ENCODE assay signal across 1 cellular context in genomic region chr17:66191607-66192377, GRCh38.
A peak's percentile ranks its signal among the peaks of the same experiment; 100 is the strongest.
TF ChIP-seq lines count a peak whose summit lies in the region.

Gene CEP112, minus strand, starts transcription at chr17:66192133.

TF ChIP-seq in GM12878, 131 proteins besides CTCF, POLR2A, EP300 and RAD21 (continued from another document):
- no peak for TF ChIP-seq PBX3 (IDR thresholded peaks at IDR 0.05; ENCODE audit: insufficient replicate concordance, low read depth, low read length)
- no peak for TF ChIP-seq CHD4 (IDR thresholded peaks at IDR 0.05)
- peak in 1 of 2 experiments; percentile 74; a peak in 2 of 4 replicates for TF ChIP-seq BHLHE40 (IDR thresholded peaks at IDR 0.05; ENCODE audit: borderline replicate concordance in 1 of 2, low read depth in 2 of 2, low read length in 1 of 2)
- TF ChIP-seq TCF3 (IDR thresholded peaks at IDR 0.05; ENCODE audit: borderline replicate concordance, insufficient read depth, low read depth, low read length): 0 out of 2 replicates have a peak, but pooled peaks have one; percentile 41
- no peak for TF ChIP-seq NFIC (IDR thresholded peaks at IDR 0.05; ENCODE audit: low read depth, low read length)
- 0 out of 2 replicates have a peak, but pooled peaks have one; percentile 53 for TF ChIP-seq SIN3A (IDR thresholded peaks at IDR 0.05; ENCODE audit: low read depth, low read length)
- TF ChIP-seq ZNF384 (IDR thresholded peaks at IDR 0.05; ENCODE audit: borderline replicate concordance, low read depth, low read length): no peak
- TF ChIP-seq USF1 (IDR thresholded peaks at IDR 0.05; ENCODE audit: borderline replicate concordance, extremely low read length, insufficient read depth, low read depth, low read length): no peak
- TF ChIP-seq SPI1 (IDR thresholded peaks at IDR 0.05; ENCODE audit: borderline replicate concordance, insufficient read depth, low read depth, low read length): no peak
- no peak for TF ChIP-seq NR2C1 (IDR thresholded peaks at IDR 0.05)
- peak; percentile 87 for TF ChIP-seq LARP7 (IDR thresholded peaks at IDR 0.05)
- TF ChIP-seq SREBF2 (IDR thresholded peaks at IDR 0.05; ENCODE audit: low read length): no peak
- TF ChIP-seq FOXM1 (IDR thresholded peaks at IDR 0.05; ENCODE audit: low read depth, low read length): no peak
- TF ChIP-seq MAX (IDR thresholded peaks at IDR 0.05; ENCODE audit: low read depth, low read length): peak; percentile 15; the same call in 1 of the 2 replicates
- peak; percentile 32; the same call in 1 of the 2 replicates for TF ChIP-seq RUNX3 (IDR thresholded peaks at IDR 0.05; ENCODE audit: low read length)
- no peak for TF ChIP-seq NFYA (IDR thresholded peaks at IDR 0.05; ENCODE audit: borderline replicate concordance, low read depth, low read length)
- 0 out of 3 replicates have a peak, but pooled peaks have one; percentile 14 for TF ChIP-seq POU2F2 (IDR thresholded peaks at IDR 0.05; ENCODE audit: borderline replicate concordance, low read depth, low read length)
- TF ChIP-seq GATAD2B (conservative IDR thresholded peaks at IDR 0.05; ENCODE audit: low read depth): peak; percentile 75
- TF ChIP-seq RELB (IDR thresholded peaks at IDR 0.05; ENCODE audit: low read depth): 0 out of 2 replicates have a peak, but pooled peaks have one; percentile 10
- peak; percentile 99 for TF ChIP-seq BMI1 (IDR thresholded peaks at IDR 0.05; ENCODE audit: borderline replicate concordance)
- peak in 1 of 2 experiments; percentile 53; a peak in 1 of 3 replicates for TF ChIP-seq EGR1 (IDR thresholded peaks at IDR 0.05; ENCODE audit: borderline replicate concordance in 1 of 2, low read depth in 2 of 2, low read length in 2 of 2)
- 0 out of 2 replicates have a peak, but pooled peaks have one; percentile 13 for TF ChIP-seq RFX5 (IDR thresholded peaks at IDR 0.05; ENCODE audit: low read depth, low read length)
- no peak for TF ChIP-seq YBX1 (IDR thresholded peaks at IDR 0.05)
- no peak for TF ChIP-seq NKRF (conservative IDR thresholded peaks at IDR 0.05)
- no peak for TF ChIP-seq MTA2 (IDR thresholded peaks at IDR 0.05; ENCODE audit: low read depth)
- 0 out of 2 replicates have a peak, but pooled peaks have one; percentile 16 for TF ChIP-seq CHD2 (IDR thresholded peaks at IDR 0.05; ENCODE audit: borderline replicate concordance, low read depth, low read length)
- no peak for TF ChIP-seq POLR2AphosphoS2 (IDR thresholded peaks at IDR 0.05; ENCODE audit: low read depth, low read length)
- TF ChIP-seq USF2 (IDR thresholded peaks at IDR 0.05; ENCODE audit: borderline replicate concordance, low read depth, low read length): no peak
- no peak for TF ChIP-seq SUZ12 (IDR thresholded peaks at IDR 0.05; ENCODE audit: unreplicated experiment)
- TF ChIP-seq RB1 (IDR thresholded peaks at IDR 0.05; ENCODE audit: borderline replicate concordance): peak; percentile 68; the same call in 1 of the 2 replicates
- peak; percentile 86 for TF ChIP-seq DPF2 (IDR thresholded peaks at IDR 0.05)
- TF ChIP-seq ATF2 (IDR thresholded peaks at IDR 0.05; ENCODE audit: low read length): no peak
- no peak for TF ChIP-seq KAT2A (conservative IDR thresholded peaks at IDR 0.05; ENCODE audit: control insufficient read depth, low read depth, low read length)
- TF ChIP-seq IKZF2 (IDR thresholded peaks at IDR 0.05): peak; percentile 25 to 52; a peak in 2 of 4 replicates
- TF ChIP-seq PAX5 (IDR thresholded peaks at IDR 0.05; ENCODE audit: borderline replicate concordance, low read depth, low read length): peak; percentile 40; the same call in 1 of the 2 replicates
- no peak for TF ChIP-seq CBFB (IDR thresholded peaks at IDR 0.05; ENCODE audit: low read depth)
- 0 out of 2 replicates have a peak, but pooled peaks have one; percentile 33 for TF ChIP-seq ZNF207 (IDR thresholded peaks at IDR 0.05; ENCODE audit: borderline replicate concordance)
